In genomic region chr3:93973160-93974126, GRCh38 we compare ENCODE assay signal across 8 cellular contexts. TPM values are rescaled to one million over a fixed set of nuclear protein-coding genes. Genes with fewer than 3 reads are reported as not detected.
DNase-seq lines count a peak whose midpoint lies in the region; ATAC-seq and TF ChIP-seq lines count a peak whose summit lies in the region.

PROS1 (minus strand) TSS chr3:93973896; CDS start chr3:93973749, 147 bp downstream.

- H3K9me3 ChIP-seq in IMR-90 (ENCODE audit: control insufficient read depth, insufficient read depth, low read length) (no peaks in the 10 kb centered on the region), testis (no peaks in the 10 kb centered on the region)

- H3K4me1 ChIP-seq in IMR-90 (ENCODE audit: control insufficient read depth, insufficient read depth, low read length) (peaks cover 3% of the 10 kb centered on the region; the same call in 1 of the 2 replicates), testis (no peaks in the 10 kb centered on the region)

- BruUV-seq in IMR-90 (replicated peaks; lab: Mats Ljungman, UMichigan) = no TSS peak

- H2BK120ac ChIP-seq in IMR-90 (ENCODE audit: low read depth, low read length) = peak within 1 kb of the TSS; percentile 89

- TF ChIP-seq RAD21 in IMR-90 (IDR thresholded peaks at IDR 0.05; ENCODE audit: low read length) = no peak

- dilution Hi-C loops in IMR-90 (cut with HindIII; ENCODE audit: low sequenced_read_pairs, unreplicated experiment) = no loop called here

- H3K4me3 ChIP-seq in IMR-90 (ENCODE audit: insufficient read depth, low read depth, low read length) = peak within 1 kb of the TSS; percentile 70
- peak within 1 kb of the TSS; percentile 60 for H3K4me3 ChIP-seq in testis

- no peaks in the 10 kb centered on the region for H3K9me3 Mint-ChIP-seq in activated naive CD4-positive, alpha-beta T cell treated with anti-CD3 and anti-CD28 coated beads, Interleukin-2, amount 50 U/mL, for 72 hours
- no peaks in the 10 kb centered on the region for H3K9me3 Mint-ChIP-seq in neural crest cell

- peak within 1 kb of the TSS; percentile 96 for H3K4me2 ChIP-seq in IMR-90 (ENCODE audit: low read depth, low read length)

- H3K14ac ChIP-seq in IMR-90 (replicated peaks; ENCODE audit: low read depth, low read length) = peak within 1 kb of the TSS; percentile 99

- peak within 1 kb of the TSS; percentile 51; the same call in 2 of the 3 replicates for H2BK15ac ChIP-seq in IMR-90 (ENCODE audit: low read depth, low read length)

- intact Hi-C loops in IMR-90 (cut with micrococcal nuclease) (no loop called here), testis (cut with DNase I; ENCODE audit: low total_unique reads) (no loop called here)

- peak within 1 kb of the TSS; percentile 96 for H2AK9ac ChIP-seq in IMR-90 (replicated peaks; ENCODE audit: low read depth, low read length, poor library complexity)

- no peaks in the 10 kb centered on the region for H4K20me1 ChIP-seq in IMR-90 (ENCODE audit: insufficient read depth, low read length)

- peak within 1 kb of the TSS; percentile 91 for H3K4me3 Mint-ChIP-seq in neural crest cell

- peak within 1 kb of the TSS; percentile 49; the same call in 1 of the 2 replicates for H2BK20ac ChIP-seq in IMR-90 (ENCODE audit: low read depth, low read length)

- H2BK5ac ChIP-seq in IMR-90 (ENCODE audit: low read depth, low read length, poor library complexity, severe bottlenecking) = peak within 1 kb of the TSS; percentile 36

- peak within 1 kb of the TSS; percentile 70 to 95 for H4K8ac ChIP-seq in IMR-90 (ENCODE audit: low read depth in 2 of 2, low read length in 2 of 2)

- peak within 1 kb of the TSS; percentile 67 for H3K56ac ChIP-seq in IMR-90 (ENCODE audit: extremely low read depth, insufficient read depth, low read length)

- peak within 1 kb of the TSS; percentile 99 for H4K5ac ChIP-seq in IMR-90 (ENCODE audit: low read depth, low read length)

- H3K36me3 ChIP-seq in IMR-90 (ENCODE audit: control insufficient read depth, insufficient read depth, low read length) (no peaks in the 10 kb centered on the region), testis (ENCODE audit: low read depth, missing control alignments) (no peaks in the 10 kb centered on the region)

- H3K9me1 ChIP-seq in IMR-90 (ENCODE audit: insufficient read depth, low read length) = no peaks in the 10 kb centered on the region

- H3K9ac ChIP-seq in IMR-90 (ENCODE audit: low read depth, low read length) = peak within 1 kb of the TSS; percentile 77

- H3K23ac ChIP-seq in IMR-90 (ENCODE audit: low read depth, low read length) = peak within 1 kb of the TSS; percentile 82

- DNase-seq in DMS53 (lab: John Stamatoyannopoulos, UW) (peak; percentile 70), IMR-90 (peak; percentile 68), SIG-M5 (lab: John Stamatoyannopoulos, UW) (peak; percentile 18), globus pallidus (ENCODE audit: low spot score) (peak; percentile 63), neural crest cell (ENCODE audit: low read depth, low spot score) (peak; percentile 63), testis (peak; percentile 88)
- DNase-seq in activated naive CD4-positive, alpha-beta T cell treated with anti-CD3 and anti-CD28 coated beads, Interleukin-2, amount 50 U/mL, for 72 hours (ENCODE audit: low spot score in 2 of 2) = peak; percentile 58 to 66

- CTCF ChIA-PET in IMR-90 (lab: Yijun Ruan, JAX) = interaction anchor here (0.6 to 1.2 kb wide), 3 partner anchors 11 to 21 kb away, joined by 3 to 6 read pairs (median 3); no protein-coding TSS in a partner anchor

- peak within 1 kb of the TSS in 1 of 2 donors; percentile 64 for H3K27ac Mint-ChIP-seq in activated naive CD4-positive, alpha-beta T cell treated with anti-CD3 and anti-CD28 coated beads, Interleukin-2, amount 50 U/mL, for 72 hours
- H3K27ac Mint-ChIP-seq in neural crest cell (ENCODE audit: unreplicated experiment) = peak within 1 kb of the TSS; percentile 97

- TF ChIP-seq CTCF in IMR-90 (conservative IDR thresholded peaks at IDR 0.05; ENCODE audit: low read depth, low read length) (no peak), neural crest cell (conservative IDR thresholded peaks at IDR 0.05) (no peak), testis (IDR thresholded peaks at IDR 0.05) (no peak)

- H4K91ac ChIP-seq in IMR-90 (ENCODE audit: insufficient read depth, low read depth, low read length) = peak within 1 kb of the TSS; percentile 94

- no peaks in the 10 kb centered on the region for H3K27me3 Mint-ChIP-seq in neural crest cell (ENCODE audit: low read depth)

- H3K18ac ChIP-seq in IMR-90 (ENCODE audit: low read depth, low read length) = peak within 1 kb of the TSS; percentile 95

- no peaks in the 10 kb centered on the region for H3K36me3 Mint-ChIP-seq in activated naive CD4-positive, alpha-beta T cell treated with anti-CD3 and anti-CD28 coated beads, Interleukin-2, amount 50 U/mL, for 72 hours
- no peaks in the 10 kb centered on the region for H3K36me3 Mint-ChIP-seq in neural crest cell (ENCODE audit: low read depth)

- H3K27me3 ChIP-seq in IMR-90 (ENCODE audit: control insufficient read depth, insufficient read depth, low read length) = no peaks in the 10 kb centered on the region
- H3K27me3 ChIP-seq in testis = no peaks in the 10 kb centered on the region

- H3K27ac ChIP-seq in IMR-90 (ENCODE audit: insufficient read depth, low read length) = peak within 1 kb of the TSS; percentile 64
- peak within 1 kb of the TSS; percentile 84 to 94 for H3K27ac ChIP-seq in testis

- ATAC-seq in GM21723 (IDR thresholded peaks at IDR 0.05; ENCODE audit: unreplicated experiment) (peak; percentile 89), IMR-90 (ENCODE audit: low read depth) (peak; percentile 93)
- peak; percentile 94 to 96 for ATAC-seq in activated naive CD4-positive, alpha-beta T cell treated with anti-CD3 and anti-CD28 coated beads, Interleukin-2, amount 50 U/mL, for 72 hours

- in situ Hi-C loops in IMR-90 (cut with MboI; ENCODE audit: low sequenced_read_pairs) = no loop called here

- peak within 1 kb of the TSS; percentile 98 for H3K4ac ChIP-seq in IMR-90 (ENCODE audit: low read depth, low read length)

- TF ChIP-seq POLR2A in IMR-90 (IDR thresholded peaks at IDR 0.05; ENCODE audit: low read depth, low read length) = no peak
- TF ChIP-seq POLR2A in testis (IDR thresholded peaks at IDR 0.05) = no peak

- H2AK5ac ChIP-seq in IMR-90 (ENCODE audit: low read depth, low read length) = no peak within 1 kb of the TSS

- no peaks in the 10 kb centered on the region for H3K79me1 ChIP-seq in IMR-90 (ENCODE audit: low read depth in 1 of 2, low read length in 2 of 2)

- POLR2A ChIA-PET in IMR-90 (lab: Charles Lee; ENCODE audit: unreplicated experiment) = interaction anchor here (0.7 kb wide), 1 partner anchor 64 kb away, joined by 3 read pairs; no protein-coding TSS in a partner anchor

- WGBS in IMR-90 (ENCODE audit: extremely low coverage in 2 of 2, insufficient read length in 1 of 2), 2 experiments = 0% methylated on average over 34 of the region's 53 CpGs; no CpG with 5 or more reads in 1 of the 2 experiments
- WGBS in testis, 2 donors = 0 to 2% methylated on average over 20 to 41 of the region's 53 CpGs

- H3K4me1 Mint-ChIP-seq in neural crest cell = peaks cover 13% of the 10 kb centered on the region

- H2AFZ ChIP-seq in IMR-90 (replicated peaks; ENCODE audit: low read length, poor library complexity) = peak within 1 kb of the TSS; percentile 99

TF ChIP-seq in IMR-90, 13 proteins besides CTCF, POLR2A, EP300 and RAD21:
- TF ChIP-seq MAZ (IDR thresholded peaks at IDR 0.05; ENCODE audit: borderline replicate concordance, low read depth, low read length) (peak; percentile 35; the same call in 1 of the 2 replicates), FOS (IDR thresholded peaks at IDR 0.05; ENCODE audit: low read depth, low read length) (0 out of 2 replicates have a peak, but pooled peaks have one; percentile 5), CHD1 (IDR thresholded peaks at IDR 0.05; ENCODE audit: low read depth, low read length) (no peak)

RNA-seq across cellular contexts. Expression of gene PROS1, which starts in this region (rescaled TPM):
- 1.6 and 2.5 TPM in 2 replicates for total RNA-seq in IMR-90 (2012; rRNA removed)
- 1.8 and 2.8 TPM in 2 replicates for polyA plus RNA-seq in IMR-90 (2012; rRNA removed)
- 0.53 and 0.78 TPM in 2 replicates for polyA plus RNA-seq in IMR-90 (2012; cell fraction: cytosol; rRNA removed)
- polyA plus RNA-seq in IMR-90 (2012; cell fraction: nucleus; rRNA removed; ENCODE audit: low replicate concordance) = 0.17 and 1.1 TPM in 2 replicates
- 1 to 10 TPM; 1.8 to 3.0 TPM for total RNA-seq in activated naive CD4-positive, alpha-beta T cell treated with anti-CD3 and anti-CD28 coated beads, Interleukin-2, amount 50 U/mL, for 72 hours
- total RNA-seq in neural crest cell = 11.6 and 12.0 TPM in 2 replicates
- 10 to 100 TPM; 14.3 to 28.4 TPM for total RNA-seq in testis
- 17.0 TPM for polyA plus RNA-seq in testis (ENCODE audit: insufficient read depth, low read depth, low replicate concordance)

Comparison
In these comparisons a context has a peak if more than half of its experiments do, and no peak if none do; other contexts are left out.
1. Peak in every context shown above with its lines: DNase-seq, ATAC-seq, H3K4me3 ChIP-seq and H3K27ac ChIP-seq.
2. DNase-seq: peak in every context shown above with its lines; median percentile 88 in testis; 70 in DMS53; 68 in IMR-90; 63 in globus pallidus; 63 in neural crest cell; 62 in activated naive CD4-positive, alpha-beta T cell treated with anti-CD3 and anti-CD28 coated beads, Interleukin-2, amount 50 U/mL, for 72 hours; 18 in SIG-M5.